In genomic region chr6:142878407-142878806, GRCh38 we compare ENCODE assay signal across 17 cellular contexts.
DNase-seq lines count a peak whose midpoint lies in the region; ATAC-seq lines count a peak whose summit lies in the region.
"Had no signal": no experiment of that assay in that cellular context is flagged by ENCODE, and none has a peak within 500 bp of the region (broad histone marks: within the 10 kb centered on the region; RNA-seq: fewer than 3 reads in every experiment).

No MANE protein-coding gene starts in this region.

- CTCF ChIA-PET in activated naive CD4-positive, alpha-beta T cell treated with anti-CD3 and anti-CD28 coated beads for 36 hours (lab: Charles Lee) = no interaction called here

- intact Hi-C loops in activated naive CD4-positive, alpha-beta T cell treated with anti-CD3 and anti-CD28 coated beads for 36 hours (cut with micrococcal nuclease) = no loop called here
- intact Hi-C loops in left ventricle myocardium superior (cut with micrococcal nuclease) = no loop called here

- H3K36me3 Mint-ChIP-seq in activated naive CD4-positive, alpha-beta T cell treated with anti-CD3 and anti-CD28 coated beads for 36 hours (ENCODE audit: low read depth) = peaks cover 26% of the 10 kb centered on the region
- peaks cover 68% of the 10 kb centered on the region for H3K36me3 Mint-ChIP-seq in activated T-helper 17 cell treated with anti-CD3 and anti-CD28 coated beads, Interleukin-2, amount 50 U/mL, for 72 hours (ENCODE audit: low read depth)
- H3K36me3 Mint-ChIP-seq: neural progenitor cell had no signal

- H3K9me3 Mint-ChIP-seq in activated naive CD4-positive, alpha-beta T cell treated with anti-CD3 and anti-CD28 coated beads for 36 hours = no peaks in the 10 kb centered on the region
- no peaks in the 10 kb centered on the region for H3K9me3 Mint-ChIP-seq in activated T-helper 17 cell treated with anti-CD3 and anti-CD28 coated beads, Interleukin-2, amount 50 U/mL, for 72 hours
- H3K9me3 Mint-ChIP-seq: neural progenitor cell had no signal

- H3K4me3 Mint-ChIP-seq in activated naive CD4-positive, alpha-beta T cell treated with anti-CD3 and anti-CD28 coated beads for 36 hours = no peak overlapping the region
- peak overlapping the region; percentile 38 for H3K4me3 Mint-ChIP-seq in activated T-helper 17 cell treated with anti-CD3 and anti-CD28 coated beads, Interleukin-2, amount 50 U/mL, for 72 hours
- H3K4me3 Mint-ChIP-seq: activated B cell treated with CpG ODN at 0.5 μM for 24 hours, IgD-negative memory B cell, neural progenitor cell had no signal

- ATAC-seq in activated T-helper 17 cell treated with anti-CD3 and anti-CD28 coated beads, Interleukin-2, amount 50 U/mL, for 72 hours (replicated peaks) = peak; percentile 74
- peak; percentile 78 for ATAC-seq in left ventricle myocardium superior
- no peak for ATAC-seq in HG03457 (IDR thresholded peaks at IDR 0.05; ENCODE audit: unreplicated experiment)
- ATAC-seq: left lung, PC-3 had no signal

- peak overlapping the region; percentile 73 for H3K27ac Mint-ChIP-seq in activated naive CD4-positive, alpha-beta T cell treated with anti-CD3 and anti-CD28 coated beads for 36 hours
- peak overlapping the region; percentile 35 for H3K27ac Mint-ChIP-seq in activated T-helper 17 cell treated with anti-CD3 and anti-CD28 coated beads, Interleukin-2, amount 50 U/mL, for 72 hours
- H3K27ac Mint-ChIP-seq: activated B cell treated with CpG ODN at 0.5 μM for 24 hours; activated T-helper 2 cell treated with anti-CD3 and anti-CD28 coated beads, Interferon-gamma antibody, Interleukin-2, Interleukin-4, amounts not matched to agents 10 μg/mL and 5 μg/mL and 100 μg/mL, durations not matched to agents 14 hours and 24 hours and 36 hours; neural progenitor cell had no signal

- peak; percentile 35 for DNase-seq in activated naive CD4-positive, alpha-beta T cell treated with anti-CD3 and anti-CD28 coated beads for 36 hours
- DNase-seq in activated naive CD4-positive, alpha-beta T cell treated with Interleukin-2 at 50 U/mL for 16 hours = no peak
- DNase-seq in left ventricle myocardium superior (no peak), superior temporal gyrus (ENCODE audit: extremely low spot score) (peak; percentile 79), SIG-M5 (lab: John Stamatoyannopoulos, UW) (no peak), NCI-H187 treated with DMSO at 0.1 percent for 48 hours (lab: John Stamatoyannopoulos, UW) (no peak)
- DNase-seq: activated B cell treated with CpG ODN at 0.5 μM for 24 hours, DMS53, left lung, NCI-H1092 treated with DMSO at 0.1 percent for 48 hours, PC-3, tibial artery had no signal

- no peaks in the 10 kb centered on the region for H3K27me3 Mint-ChIP-seq in activated naive CD4-positive, alpha-beta T cell treated with anti-CD3 and anti-CD28 coated beads for 36 hours (ENCODE audit: low read depth)
- H3K27me3 Mint-ChIP-seq in activated T-helper 17 cell treated with anti-CD3 and anti-CD28 coated beads, Interleukin-2, amount 50 U/mL, for 72 hours = no peaks in the 10 kb centered on the region
- H3K27me3 Mint-ChIP-seq: activated B cell treated with CpG ODN at 0.5 μM for 24 hours, IgD-negative memory B cell had no signal

- peaks cover 88% of the 10 kb centered on the region for H3K4me1 Mint-ChIP-seq in activated naive CD4-positive, alpha-beta T cell treated with anti-CD3 and anti-CD28 coated beads for 36 hours (ENCODE audit: low read depth)
- H3K4me1 Mint-ChIP-seq in activated T-helper 17 cell treated with anti-CD3 and anti-CD28 coated beads, Interleukin-2, amount 50 U/mL, for 72 hours = peaks cover 64% of the 10 kb centered on the region
- H3K4me1 Mint-ChIP-seq: neural progenitor cell had no signal

Comparison
In these comparisons a context has a peak if more than half of its experiments do, and no peak if none do; other contexts are left out.
1. DNase-seq: peak in activated naive CD4-positive, alpha-beta T cell treated with anti-CD3 and anti-CD28 coated beads for 36 hours (single experiment) and superior temporal gyrus (single experiment); none in activated naive CD4-positive, alpha-beta T cell treated with Interleukin-2 at 50 U/mL for 16 hours (single experiment), left ventricle myocardium superior (single experiment), SIG-M5 (single experiment) and NCI-H187 treated with DMSO at 0.1 percent for 48 hours (single experiment).